Comparison of ENCODE assay signal across 20 cellular contexts in genomic region chr6:20948531-20948930, GRCh38.
"Had no signal": no experiment of that assay in that cellular context is flagged by ENCODE, and none has a peak within 500 bp of the region (broad histone marks: within the 10 kb centered on the region; RNA-seq: fewer than 3 reads in every experiment).

No MANE protein-coding gene starts in this region.

- DNase-seq: activated CD4-positive, alpha-beta T cell treated with anti-CD3 and anti-CD28 coated beads, Interleukin-2, amount 10 ng/mL, durations not matched to agents 24 days and 14 days; activated CD4-positive, CD25-positive, alpha-beta regulatory T cell; activated CD8-positive, alpha-beta memory T cell treated with anti-CD3 and anti-CD28 coated beads, Interleukin-2, amount 50 U/mL, for 48 hours; activated gamma-delta T cell; activated T-cell treated with anti-CD3 and anti-CD28 coated beads, Interleukin-2, amount 50 U/mL, for 72 hours; amniotic stem cell; caudate nucleus; effector CD4-positive, alpha-beta T cell; foreskin fibroblast; hippocampal formation; left ventricle myocardium inferior; naive B cell; pancreas; sigmoid colon; spleen; trophoblast cell had no signal

- H3K27me3 Mint-ChIP-seq: activated CD4-positive, alpha-beta T cell treated with anti-CD3 and anti-CD28 coated beads, Interleukin-2, amount 10 ng/mL, durations not matched to agents 24 days and 14 days; naive B cell; stimulated activated naive CD8-positive, alpha-beta T cell treated with anti-CD3 and anti-CD28 coated beads, Interleukin-15, Interleukin-2, amounts not matched to agents 100 ng/mL and 50 ng/mL, for 24 hours had no signal

- ATAC-seq: activated naive CD4-positive, alpha-beta T cell treated with anti-CD3 and anti-CD28 coated beads, Interleukin-2, amount 50 U/mL, for 72 hours; activated T-cell treated with anti-CD3 and anti-CD28 coated beads, Interleukin-2, amount 50 U/mL, for 72 hours; pancreas had no signal

- H3K27ac Mint-ChIP-seq: activated CD4-positive, alpha-beta T cell treated with anti-CD3 and anti-CD28 coated beads, Interleukin-2, amount 10 ng/mL, durations not matched to agents 24 days and 14 days; activated naive CD4-positive, alpha-beta T cell treated with anti-CD3 and anti-CD28 coated beads, Interleukin-2, amount 50 U/mL, for 72 hours; activated T-cell treated with anti-CD3 and anti-CD28 coated beads, Interleukin-2, amount 50 U/mL, for 72 hours; naive B cell; stimulated activated naive CD8-positive, alpha-beta T cell treated with anti-CD3 and anti-CD28 coated beads, Interleukin-15, Interleukin-2, amounts not matched to agents 100 ng/mL and 50 ng/mL, for 24 hours had no signal

- FAIRE-seq: colon, keratinocyte, pancreas had no signal

- H3K4me3 Mint-ChIP-seq: activated CD4-positive, alpha-beta T cell treated with anti-CD3 and anti-CD28 coated beads, Interleukin-2, amount 10 ng/mL, durations not matched to agents 24 days and 14 days; activated T-cell treated with anti-CD3 and anti-CD28 coated beads, Interleukin-2, amount 50 U/mL, for 72 hours; naive B cell; stimulated activated naive CD8-positive, alpha-beta T cell treated with anti-CD3 and anti-CD28 coated beads, Interleukin-15, Interleukin-2, amounts not matched to agents 100 ng/mL and 50 ng/mL, for 24 hours had no signal
